19 cellular contexts compared by ENCODE assay signal in genomic region chr1:232999960-233000625, GRCh38. TPM values are rescaled to one million over a fixed set of nuclear protein-coding genes. Genes with fewer than 3 reads are reported as not detected.
A peak's percentile ranks its signal among the peaks of the same experiment; 100 is the strongest.
DNase-seq lines count a peak whose midpoint lies in the region; ATAC-seq and TF ChIP-seq lines count a peak whose summit lies in the region.
"Had no signal": no experiment of that assay in that cellular context is flagged by ENCODE, and none has a peak within 500 bp of the region (broad histone marks: within the 10 kb centered on the region; RNA-seq: fewer than 3 reads in every experiment).

No MANE protein-coding gene starts in this region.

- peak overlapping the region; percentile 87 for H3K23ac ChIP-seq in neuronal stem cell (ENCODE audit: low read depth, low read length, poor library complexity)

- H3K4me3 ChIP-seq in neuronal stem cell (ENCODE audit: low read length in 2 of 2) (no peak overlapping the region), spleen (no peak overlapping the region)
- H3K4me3 ChIP-seq: GM23338 had no signal

- no peak overlapping the region for H4K8ac ChIP-seq in neuronal stem cell (ENCODE audit: low read depth, low read length)

- peak overlapping the region; percentile 83 for H3K18ac ChIP-seq in neuronal stem cell (ENCODE audit: low read length)

- no peak overlapping the region for H2BK15ac ChIP-seq in neuronal stem cell (ENCODE audit: low read length)

- H3K9ac ChIP-seq in neuronal stem cell (ENCODE audit: low read depth, low read length, poor library complexity), result no peak overlapping the region

- H3K36me3 ChIP-seq in neuronal stem cell (replicated peaks in 1 of 2; ENCODE audit: control insufficient read depth in 2 of 2, insufficient read depth in 2 of 2, low read length in 2 of 2) (peaks cover 19 to 28% of the 10 kb centered on the region in 2 donors), spleen (peaks cover 0 to 63% (median 21%) of the 10 kb centered on the region in 6 donors)
- H3K36me3 ChIP-seq: BE2C had no signal

- no peak overlapping the region for H4K91ac ChIP-seq in neuronal stem cell (ENCODE audit: low read depth, low read length, poor library complexity)

- H2AFZ ChIP-seq in neuronal stem cell (ENCODE audit: low read length), result no peak overlapping the region
- H2AFZ ChIP-seq: GM23338 had no signal

- H3K4ac ChIP-seq in neuronal stem cell (ENCODE audit: low read length), result peak overlapping the region; percentile 8

- TF ChIP-seq CTCF in spleen (IDR thresholded peaks at IDR 0.05 in 8 of 11, conservative IDR thresholded peaks at IDR 0.05 in 3 of 11), result no peak

- H3K79me1 ChIP-seq in neuronal stem cell (ENCODE audit: low read depth, low read length), result no peaks in the 10 kb centered on the region

- H3K27me3 ChIP-seq in neuronal stem cell (ENCODE audit: control insufficient read depth in 3 of 3, insufficient read depth in 3 of 3, low read depth in 1 of 3, low read length in 3 of 3) (no peaks in the 10 kb centered on the region), spleen (replicated peaks in 1 of 7) (no peaks in the 10 kb centered on the region)
- H3K27me3 ChIP-seq: BE2C had no signal

- H3K14ac ChIP-seq in neuronal stem cell (ENCODE audit: low read length), result peak overlapping the region; percentile 31

- TF ChIP-seq POLR2A in spleen (IDR thresholded peaks at IDR 0.05), result no peak

- H3K4me1 ChIP-seq in neuronal stem cell (ENCODE audit: control insufficient read depth in 2 of 2, insufficient read depth in 1 of 2, low read depth in 1 of 2, low read length in 2 of 2), result no peaks in the 10 kb centered on the region
- no peaks in the 10 kb centered on the region for H3K4me1 ChIP-seq in spleen
- H3K4me1 ChIP-seq: BE2C had no signal

- H3K9me3 ChIP-seq in neuronal stem cell (replicated peaks in 1 of 2; ENCODE audit: control insufficient read depth in 2 of 2, insufficient read depth in 1 of 2, low read depth in 1 of 2, low read length in 2 of 2) (no peaks in the 10 kb centered on the region), spleen (no peaks in the 10 kb centered on the region)
- H3K9me3 ChIP-seq: BE2C had no signal

- H3K4me2 ChIP-seq in neuronal stem cell (ENCODE audit: insufficient read depth, low read length, poor library complexity, severe bottlenecking), result no peak overlapping the region
- H3K4me2 ChIP-seq: GM23338 had no signal

- peak; percentile 85 for ATAC-seq in Right ventricle myocardium superior (ENCODE audit: poor library complexity)
- ATAC-seq in left cardiac atrium, result peak; percentile 56 to 81
- no peak for ATAC-seq in HG03442 (IDR thresholded peaks at IDR 0.05; ENCODE audit: unreplicated experiment)
- ATAC-seq: GM23338, HepG2 had no signal

- intact Hi-C loops in Right ventricle myocardium superior (cut with DNase I), result no loop called here
- intact Hi-C loops in cardiac septum (cut with DNase I), result no loop called here
- intact Hi-C loops in left cardiac atrium (cut with DNase I), result no loop called here
- intact Hi-C loops in spleen (cut with DNase I; ENCODE audit: low total_unique reads), result no loop called here

- no peak overlapping the region for H3K27ac ChIP-seq in neuronal stem cell (replicated peaks; ENCODE audit: low read length)
- no peak overlapping the region for H3K27ac ChIP-seq in spleen

- H2BK5ac ChIP-seq in neuronal stem cell (ENCODE audit: low read length), result no peak overlapping the region

- no peak overlapping the region for H2BK12ac ChIP-seq in neuronal stem cell (ENCODE audit: low read length)

- no peak overlapping the region for H2AK5ac ChIP-seq in neuronal stem cell (ENCODE audit: low read depth, low read length)

- peak; percentile 72 for DNase-seq in Right ventricle myocardium superior
- DNase-seq in cardiac septum (ENCODE audit: low spot score), result no peak
- no peak for DNase-seq in left cardiac atrium
- DNase-seq in neuronal stem cell (ENCODE audit: low spot score), result no peak
- no peak for DNase-seq in Ammon's horn (ENCODE audit: low spot score)
- DNase-seq in spleen, result no peak
- DNase-seq: BE2C; C1 segment of cervical spinal cord; CD4-positive, CD25-positive, alpha-beta regulatory T cell; CD8-positive, alpha-beta memory T cell; COR-L47; DMS 273 treated with DMSO at 0.1 percent for 48 hours; DMS53; DND-41; EL; HCEC 1CT had no signal

- no CpG with 5 or more reads among the region's 16 CpGs for WGBS in neuronal stem cell (ENCODE audit: extremely low coverage in 2 of 2, insufficient read length in 2 of 2, insufficient replicate concordance in 1 of 2), 2 donors
- 93 to 98% (median 94%) methylated on average over 16 of the region's 16 CpGs for WGBS in spleen, 5 donors

- no peak overlapping the region for H2BK120ac ChIP-seq in neuronal stem cell (ENCODE audit: low read depth, low read length)

RNA-seq across cellular contexts. Expression of gene NTPCR, which starts 49.7 kb away (rescaled TPM):
- total RNA-seq in Right ventricle myocardium superior (56.9 TPM), cardiac septum (47.1 TPM), left cardiac atrium (10 to 100 TPM; 46.4 to 58.4 TPM), spleen (10 to 100 TPM; 18.8 to 37.9 (median 24.1) TPM)
- polyA plus RNA-seq in neuronal stem cell (2013, experiment 1 of 2), result 63.6 TPM
- 65.4 TPM for polyA plus RNA-seq in neuronal stem cell (2013, experiment 2 of 2)
- 10 to 100 TPM; 34.3 to 42.6 (median 40.9) TPM for polyA plus RNA-seq in spleen
